Comparison of ENCODE assay signal across 1 cellular context in genomic region chr13:30377312-30377685, GRCh38.
TF ChIP-seq lines count a peak whose summit lies in the region.

No MANE protein-coding gene starts in this region.

TF ChIP-seq in GM12878, 131 proteins besides CTCF, POLR2A, EP300 and RAD21:
- no peak for TF ChIP-seq SMAD1 (IDR thresholded peaks at IDR 0.05; ENCODE audit: low read depth, partially characterized antibody)
- TF ChIP-seq RUNX3 (IDR thresholded peaks at IDR 0.05; ENCODE audit: low read length): no peak
- no peak for TF ChIP-seq KLF5 (IDR thresholded peaks at IDR 0.05; ENCODE audit: partially characterized antibody)
- TF ChIP-seq GATAD2B (conservative IDR thresholded peaks at IDR 0.05; ENCODE audit: low read depth): no peak
